Comparison of ENCODE assay signal across 1 cellular context in the genomic region with DNA sequence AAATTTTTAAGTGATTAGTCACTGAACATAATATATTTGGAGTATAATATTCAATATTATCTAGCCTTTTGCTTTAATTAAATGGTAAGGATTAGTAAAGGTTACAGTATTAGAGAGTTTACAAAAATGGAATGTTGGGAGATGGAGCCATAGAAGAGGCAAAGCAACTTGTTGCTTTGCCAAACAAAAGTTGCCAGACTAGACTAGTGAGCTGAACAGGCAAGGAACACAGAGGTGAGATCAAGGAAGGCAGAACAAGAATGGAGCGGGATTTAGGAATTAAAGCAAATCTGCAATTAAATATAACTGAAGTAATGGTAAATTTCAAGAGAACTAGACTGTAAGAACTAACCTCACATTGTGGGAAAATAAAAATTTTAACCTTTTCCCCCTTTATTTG.
TF ChIP-seq lines count a peak whose summit lies in the region.

No MANE protein-coding gene starts in this region.

TF ChIP-seq in WTC11, 78 proteins besides CTCF, POLR2A, EP300 and RAD21 (continued from another document):
- TF ChIP-seq ZNF512 (CRISPR knock-in tag; IDR thresholded peaks at IDR 0.05; ENCODE audit: borderline replicate concordance) (no peak), CDX4 (CRISPR knock-in tag; IDR thresholded peaks at IDR 0.05; ENCODE audit: borderline replicate concordance) (no peak), ZBTB21 (CRISPR knock-in tag; IDR thresholded peaks at IDR 0.05; ENCODE audit: borderline replicate concordance) (no peak), ZNF425 (CRISPR knock-in tag; conservative IDR thresholded peaks at IDR 0.05) (no peak), ZNF121 (CRISPR knock-in tag; IDR thresholded peaks at IDR 0.05) (no peak), ZNF317 (CRISPR knock-in tag; IDR thresholded peaks at IDR 0.05; ENCODE audit: borderline replicate concordance, low read depth) (no peak), ZNF416 (CRISPR knock-in tag; IDR thresholded peaks at IDR 0.05) (no peak), TCF7 (CRISPR knock-in tag; IDR thresholded peaks at IDR 0.05; ENCODE audit: low read depth) (no peak)
- TF ChIP-seq, protein P1, sequence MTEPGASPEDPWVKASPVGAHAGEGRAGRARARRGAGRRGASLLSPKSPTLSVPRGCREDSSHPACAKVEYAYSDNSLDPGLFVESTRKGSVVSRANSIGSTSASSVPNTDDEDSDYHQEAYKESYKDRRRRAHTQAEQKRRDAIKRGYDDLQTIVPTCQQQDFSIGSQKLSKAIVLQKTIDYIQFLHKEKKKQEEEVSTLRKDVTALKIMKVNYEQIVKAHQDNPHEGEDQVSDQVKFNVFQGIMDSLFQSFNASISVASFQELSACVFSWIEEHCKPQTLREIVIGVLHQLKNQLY (CRISPR knock-in tag; IDR thresholded peaks at IDR 0.05) = no peak
